In the genomic region with DNA sequence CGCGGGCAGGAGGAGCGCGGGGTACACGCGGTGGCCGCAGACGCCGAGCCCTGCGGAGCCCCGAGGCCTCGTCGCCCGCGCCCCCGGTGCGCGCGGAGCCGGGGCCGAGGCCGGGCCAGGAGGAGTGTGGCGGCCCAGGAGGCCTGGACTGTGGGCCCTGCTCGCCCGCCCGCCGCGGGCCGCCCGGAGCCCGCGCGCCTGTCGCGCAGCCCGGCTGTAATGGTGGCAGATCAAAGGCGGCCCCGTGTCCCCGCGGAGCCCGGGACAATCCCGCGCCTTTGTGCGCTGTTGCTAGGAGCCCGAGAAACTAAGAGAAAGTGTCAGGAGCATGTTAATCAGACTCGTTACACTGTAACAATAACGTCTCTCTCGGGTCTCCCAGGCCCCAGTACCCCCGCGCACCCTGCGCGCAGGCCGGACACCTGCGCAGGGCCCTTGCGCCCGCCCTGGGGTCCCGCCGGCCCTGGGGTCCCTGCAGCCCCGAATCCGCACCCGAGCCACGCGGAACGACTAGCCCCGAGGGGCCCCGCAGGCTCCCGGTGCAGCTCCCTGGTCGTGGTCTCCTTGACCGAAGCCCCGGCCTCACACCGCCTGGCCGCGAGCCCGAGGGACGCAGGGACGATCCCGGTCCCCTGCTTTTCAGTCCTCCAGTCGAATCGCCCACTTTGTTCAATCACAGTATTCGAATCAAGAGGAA, we compare ENCODE assay signal across 12 cellular contexts.
DNase-seq lines count a peak whose midpoint lies in the region; ATAC-seq lines count a peak whose summit lies in the region.
"Had no signal": no experiment of that assay in that cellular context is flagged by ENCODE, and none has a peak within 500 bp of the region (broad histone marks: within the 10 kb centered on the region; RNA-seq: fewer than 3 reads in every experiment).

No MANE protein-coding gene starts in this region.

- H3K27me3 ChIP-seq in layer of hippocampus (ENCODE audit: control insufficient read depth, insufficient read depth, low read length) = peaks cover 17% of the 10 kb centered on the region

- peaks cover 75% of the 10 kb centered on the region for H3K27me3 Mint-ChIP-seq in activated CD4-positive, alpha-beta memory T cell treated with anti-CD3 and anti-CD28 coated beads, Interleukin-2, amount 10 ng/mL, durations not matched to agents 7 days and 5 days
- H3K27me3 Mint-ChIP-seq in activated CD4-positive, alpha-beta memory T cell treated with anti-CD3 and anti-CD28 coated beads for 36 hours = peaks cover 43% of the 10 kb centered on the region
- H3K27me3 Mint-ChIP-seq in activated naive CD8-positive, alpha-beta T cell treated with anti-CD3 and anti-CD28 coated beads, Interleukin-2, amount 50 U/mL, for 24 hours = peaks cover 58% of the 10 kb centered on the region
- peaks cover 69% of the 10 kb centered on the region for H3K27me3 Mint-ChIP-seq in stimulated activated naive CD8-positive, alpha-beta T cell treated with anti-CD3 and anti-CD28 coated beads, Interleukin-15, amount 100 ng/mL, for 72 hours

- peaks cover 15% of the 10 kb centered on the region for H3K4me1 Mint-ChIP-seq in activated CD4-positive, alpha-beta memory T cell treated with anti-CD3 and anti-CD28 coated beads, Interleukin-2, amount 10 ng/mL, durations not matched to agents 7 days and 5 days
- peaks cover 9% of the 10 kb centered on the region for H3K4me1 Mint-ChIP-seq in activated CD4-positive, alpha-beta memory T cell treated with anti-CD3 and anti-CD28 coated beads for 36 hours (ENCODE audit: low read depth)
- peaks cover 12% of the 10 kb centered on the region for H3K4me1 Mint-ChIP-seq in activated naive CD8-positive, alpha-beta T cell treated with anti-CD3 and anti-CD28 coated beads, Interleukin-2, amount 50 U/mL, for 24 hours
- peaks cover 24% of the 10 kb centered on the region for H3K4me1 Mint-ChIP-seq in stimulated activated naive CD8-positive, alpha-beta T cell treated with anti-CD3 and anti-CD28 coated beads, Interleukin-15, amount 100 ng/mL, for 72 hours

- intact Hi-C loops in activated CD4-positive, alpha-beta memory T cell treated with anti-CD3 and anti-CD28 coated beads for 36 hours (cut with micrococcal nuclease) = loop anchor here (5.0 to 10.0 kb wide), 2 partner anchors 239 to 451 kb away; no protein-coding TSS in a partner anchor

- no peak overlapping the region for H3K27ac Mint-ChIP-seq in activated CD4-positive, alpha-beta memory T cell treated with anti-CD3 and anti-CD28 coated beads, Interleukin-2, amount 10 ng/mL, durations not matched to agents 7 days and 5 days
- no peak overlapping the region for H3K27ac Mint-ChIP-seq in activated CD4-positive, alpha-beta memory T cell treated with anti-CD3 and anti-CD28 coated beads for 36 hours
- H3K27ac Mint-ChIP-seq in activated naive CD8-positive, alpha-beta T cell treated with anti-CD3 and anti-CD28 coated beads, Interleukin-2, amount 50 U/mL, for 24 hours = no peak overlapping the region
- no peak overlapping the region for H3K27ac Mint-ChIP-seq in stimulated activated naive CD8-positive, alpha-beta T cell treated with anti-CD3 and anti-CD28 coated beads, Interleukin-15, amount 100 ng/mL, for 72 hours

- H3K9me3 Mint-ChIP-seq in activated CD4-positive, alpha-beta memory T cell treated with anti-CD3 and anti-CD28 coated beads, Interleukin-2, amount 10 ng/mL, durations not matched to agents 7 days and 5 days = no peaks in the 10 kb centered on the region
- no peaks in the 10 kb centered on the region for H3K9me3 Mint-ChIP-seq in activated CD4-positive, alpha-beta memory T cell treated with anti-CD3 and anti-CD28 coated beads for 36 hours
- no peaks in the 10 kb centered on the region for H3K9me3 Mint-ChIP-seq in activated naive CD8-positive, alpha-beta T cell treated with anti-CD3 and anti-CD28 coated beads, Interleukin-2, amount 50 U/mL, for 24 hours
- H3K9me3 Mint-ChIP-seq in stimulated activated naive CD8-positive, alpha-beta T cell treated with anti-CD3 and anti-CD28 coated beads, Interleukin-15, amount 100 ng/mL, for 72 hours = no peaks in the 10 kb centered on the region

- peak overlapping the region; percentile 58 for H3K4me3 Mint-ChIP-seq in activated CD4-positive, alpha-beta memory T cell treated with anti-CD3 and anti-CD28 coated beads, Interleukin-2, amount 10 ng/mL, durations not matched to agents 7 days and 5 days
- no peak overlapping the region for H3K4me3 Mint-ChIP-seq in activated CD4-positive, alpha-beta memory T cell treated with anti-CD3 and anti-CD28 coated beads for 36 hours
- peak overlapping the region; percentile 78 for H3K4me3 Mint-ChIP-seq in activated naive CD8-positive, alpha-beta T cell treated with anti-CD3 and anti-CD28 coated beads, Interleukin-2, amount 50 U/mL, for 24 hours
- peak overlapping the region; percentile 76 to 84 for H3K4me3 Mint-ChIP-seq in stimulated activated naive CD8-positive, alpha-beta T cell treated with anti-CD3 and anti-CD28 coated beads, Interleukin-15, amount 100 ng/mL, for 72 hours

- POLR2A ChIA-PET in activated CD4-positive, alpha-beta memory T cell treated with anti-CD3 and anti-CD28 coated beads, Interleukin-2, amount 10 ng/mL, durations not matched to agents 7 days and 5 days (lab: Charles Lee) = interaction anchor here (1.5 kb wide), 1 partner anchor 239 kb away, joined by 6 read pairs; no protein-coding TSS in a partner anchor
- POLR2A ChIA-PET in activated CD4-positive, alpha-beta memory T cell treated with anti-CD3 and anti-CD28 coated beads for 36 hours (lab: Charles Lee) = no interaction called here

- no peak for ATAC-seq in activated naive CD8-positive, alpha-beta T cell treated with anti-CD3 and anti-CD28 coated beads, Interleukin-2, amount 50 U/mL, for 24 hours
- peak; percentile 55 for ATAC-seq in stimulated activated naive CD8-positive, alpha-beta T cell treated with anti-CD3 and anti-CD28 coated beads, Interleukin-15, amount 100 ng/mL, for 72 hours
- ATAC-seq in GM18498 (IDR thresholded peaks at IDR 0.05; ENCODE audit: unreplicated experiment) = no peak

- H3K36me3 Mint-ChIP-seq in activated CD4-positive, alpha-beta memory T cell treated with anti-CD3 and anti-CD28 coated beads, Interleukin-2, amount 10 ng/mL, durations not matched to agents 7 days and 5 days (ENCODE audit: low read depth) = no peaks in the 10 kb centered on the region
- H3K36me3 Mint-ChIP-seq in activated CD4-positive, alpha-beta memory T cell treated with anti-CD3 and anti-CD28 coated beads for 36 hours = no peaks in the 10 kb centered on the region
- H3K36me3 Mint-ChIP-seq in activated naive CD8-positive, alpha-beta T cell treated with anti-CD3 and anti-CD28 coated beads, Interleukin-2, amount 50 U/mL, for 24 hours (ENCODE audit: low read depth) = no peaks in the 10 kb centered on the region

- peak overlapping the region; percentile 63 for H3K27ac ChIP-seq in layer of hippocampus (ENCODE audit: low read depth, low read length)
- H3K27ac ChIP-seq: tibial artery had no signal

- CTCF ChIA-PET in activated CD4-positive, alpha-beta memory T cell treated with anti-CD3 and anti-CD28 coated beads, Interleukin-2, amount 10 ng/mL, durations not matched to agents 7 days and 5 days (lab: Charles Lee) = no interaction called here
- CTCF ChIA-PET in activated CD4-positive, alpha-beta memory T cell treated with anti-CD3 and anti-CD28 coated beads for 36 hours (lab: Charles Lee) = interaction anchor here (3.3 kb wide), 1 partner anchor 239 kb away, joined by 19 read pairs; no protein-coding TSS in a partner anchor

- no peak for DNase-seq in activated CD4-positive, alpha-beta memory T cell treated with anti-CD3 and anti-CD28 coated beads, Interleukin-2, amount 10 ng/mL, durations not matched to agents 7 days and 5 days
- DNase-seq in activated CD4-positive, alpha-beta memory T cell treated with anti-CD3 and anti-CD28 coated beads for 36 hours = no peak
- DNase-seq in activated naive CD8-positive, alpha-beta T cell treated with anti-CD3 and anti-CD28 coated beads, Interleukin-2, amount 50 U/mL, for 24 hours = no peak
- DNase-seq in stimulated activated naive CD8-positive, alpha-beta T cell treated with anti-CD3 and anti-CD28 coated beads, Interleukin-15, amount 100 ng/mL, for 72 hours = no peak
- DNase-seq in GF-D8 (lab: John Stamatoyannopoulos, UW) (no peak), SKM-1 treated with dmso at 0.1 percent for 144 hours (lab: John Stamatoyannopoulos, UW; ENCODE audit: unreplicated experiment) (no peak)
- DNase-seq: midbrain, NCI-H1436, OCI-M1, tibial artery had no signal
